ENCODE assay signal across 21 cellular contexts in the genomic region with DNA sequence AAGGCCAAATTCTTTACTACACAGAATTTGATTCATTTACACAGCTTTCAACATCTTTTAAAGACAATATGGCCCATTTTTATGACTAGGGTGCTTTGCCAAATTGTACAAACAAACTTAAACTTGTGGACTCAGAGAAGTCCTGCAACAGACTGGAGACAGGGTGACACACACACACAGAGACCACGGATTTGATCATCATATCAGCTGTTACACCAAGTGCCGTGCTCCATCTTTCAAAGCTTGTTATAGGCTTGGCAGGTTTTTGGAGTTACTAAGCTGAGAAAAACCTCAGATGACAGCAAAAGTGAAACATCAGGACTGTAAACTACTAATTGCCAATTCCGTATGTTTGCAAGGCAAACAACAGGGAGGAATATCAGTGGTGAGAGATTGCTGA.
"Had no signal": no experiment of that assay in that cellular context is flagged by ENCODE, and none has a peak within 500 bp of the region (broad histone marks: within the 10 kb centered on the region; RNA-seq: fewer than 3 reads in every experiment).

No MANE protein-coding gene starts in this region.

- H3K9me3 ChIP-seq: colonic mucosa, esophagus squamous epithelium, right atrium auricular region, sigmoid colon, stomach, thoracic aorta, transverse colon had no signal

- H3K27ac ChIP-seq: colonic mucosa, esophagus squamous epithelium, hepatocyte, right atrium auricular region, sigmoid colon, skin epidermis, stomach, thoracic aorta, transverse colon had no signal

- H3K79me2 ChIP-seq: hepatocyte had no signal

- H3K4me3 ChIP-seq: colonic mucosa, esophagus squamous epithelium, hepatocyte, lung, right atrium auricular region, sigmoid colon, skin epidermis, stomach, thoracic aorta, transverse colon had no signal

- H3K27me3 ChIP-seq: colonic mucosa, esophagus squamous epithelium, hepatocyte, right atrium auricular region, sigmoid colon, stomach, transverse colon had no signal

- H3K4me1 ChIP-seq: colonic mucosa, esophagus squamous epithelium, right atrium auricular region, stomach, transverse colon had no signal

- H3K36me3 ChIP-seq: colonic mucosa, esophagus squamous epithelium, right atrium auricular region, sigmoid colon, stomach, thoracic aorta, transverse colon had no signal

- DNase-seq: colonic mucosa; dermis blood vessel endothelial cell; esophagus squamous epithelium; foreskin melanocyte; head of caudate nucleus; kidney; left cardiac atrium; left ventricle myocardium superior; naive thymus-derived CD8-positive, alpha-beta T cell; sigmoid colon; stimulated activated CD4-positive, alpha-beta T cell treated with anti-CD3 and anti-CD28 coated beads, Interleukin-2, amount 100 ng/mL, for 24 hours; stimulated activated CD4-positive, alpha-beta T cell treated with anti-CD3 and anti-CD28 coated beads, Interleukin-4, amount 100 ng/mL, for 4 hours; stimulated activated naive CD4-positive, alpha-beta T cell; stomach; substantia nigra; transverse colon had no signal

- H2AFZ ChIP-seq: hepatocyte had no signal

- ATAC-seq: left cardiac atrium; left ventricle myocardium superior; naive thymus-derived CD8-positive, alpha-beta T cell had no signal

- H3K4me2 ChIP-seq: hepatocyte had no signal
